ENCODE assay signal across 22 cellular contexts in genomic region chr7:155709453-155709852, GRCh38.
DNase-seq lines count a peak whose midpoint lies in the region; ATAC-seq, FAIRE-seq and TF ChIP-seq lines count a peak whose summit lies in the region.
"Had no signal": no experiment of that assay in that cellular context is flagged by ENCODE, and none has a peak within 500 bp of the region (broad histone marks: within the 10 kb centered on the region; RNA-seq: fewer than 3 reads in every experiment).

No MANE protein-coding gene starts in this region.

- H3K4me3 ChIP-seq in liver (ENCODE audit: low read depth in 1 of 3, low read length in 3 of 3), result no peak overlapping the region
- H3K4me3 ChIP-seq in HepG2 (replicated peaks in 1 of 3; ENCODE audit: insufficient read depth in 1 of 3, low read depth in 2 of 3, low read length in 3 of 3), result no peak overlapping the region
- peak overlapping the region; percentile 43 for H3K4me3 ChIP-seq in OCI-LY7 (ENCODE audit: low read depth, low read length, poor library complexity, severe bottlenecking)
- H3K4me3 ChIP-seq in gastrocnemius medialis, result no peak overlapping the region
- H3K4me3 ChIP-seq: ascending aorta, esophagus muscularis mucosa, lower lobe of right lung, spleen had no signal

- TF ChIP-seq POLR2A in HepG2 (IDR thresholded peaks at IDR 0.05; ENCODE audit: insufficient read depth in 1 of 2, low read depth in 2 of 2, low read length in 2 of 2), result no peak
- TF ChIP-seq POLR2A in gastrocnemius medialis (IDR thresholded peaks at IDR 0.05), result no peak

- H3K36me3 Mint-ChIP-seq in activated naive CD8-positive, alpha-beta T cell treated with anti-CD3 and anti-CD28 coated beads for 36 hours, result peaks cover 33% of the 10 kb centered on the region

- H3K4me3 Mint-ChIP-seq in activated naive CD8-positive, alpha-beta T cell treated with anti-CD3 and anti-CD28 coated beads for 36 hours, result no peak overlapping the region
- H3K4me3 Mint-ChIP-seq: activated naive CD4-positive, alpha-beta T cell treated with anti-CD3 and anti-CD28 coated beads, Interleukin-2, amount 10 ng/mL, durations not matched to agents 7 days and 5 days; T-helper 17 cell had no signal

- POLR2A ChIA-PET in HepG2 (lab: Yijun Ruan, JAX) (no interaction called here), OCI-LY7 (lab: Charles Lee) (interaction anchor here (0.8 to 5.1 kb wide), 6 partner anchors 8 to 61 kb away, joined by 4 to 37 read pairs (median 5); no protein-coding TSS in a partner anchor)

- no peak overlapping the region for H3K27ac Mint-ChIP-seq in activated naive CD8-positive, alpha-beta T cell treated with anti-CD3 and anti-CD28 coated beads for 36 hours
- H3K27ac Mint-ChIP-seq: activated naive CD4-positive, alpha-beta T cell treated with anti-CD3 and anti-CD28 coated beads, Interleukin-2, amount 10 ng/mL, durations not matched to agents 7 days and 5 days; T-helper 17 cell had no signal

- peaks cover 24% of the 10 kb centered on the region for H3K4me1 Mint-ChIP-seq in activated naive CD8-positive, alpha-beta T cell treated with anti-CD3 and anti-CD28 coated beads for 36 hours

- H4K20me1 ChIP-seq in HepG2 (ENCODE audit: insufficient read depth, low read length) (peaks cover 19% of the 10 kb centered on the region), OCI-LY7 (ENCODE audit: insufficient read depth, low read length) (peaks cover 17% of the 10 kb centered on the region)

- H3K9me3 ChIP-seq in liver (ENCODE audit: control insufficient read depth in 4 of 4, low read length in 3 of 4) (no peaks in the 10 kb centered on the region), HepG2 (ENCODE audit: low read length) (no peaks in the 10 kb centered on the region), OCI-LY7 (ENCODE audit: low read length) (no peaks in the 10 kb centered on the region), gastrocnemius medialis (no peaks in the 10 kb centered on the region)
- H3K9me3 ChIP-seq: ascending aorta, esophagus muscularis mucosa, lower lobe of right lung, spleen had no signal

- TF ChIP-seq RAD21 in liver (IDR thresholded peaks at IDR 0.05) (no peak), HepG2 (CRISPR knock-in tag; IDR thresholded peaks at IDR 0.05) (no peak)

- CTCF ChIA-PET in HepG2 (lab: Yijun Ruan, JAX; ENCODE audit: low intra/inter-chr PET ratio, low total read pairs), result no interaction called here
- CTCF ChIA-PET in OCI-LY7 (lab: Charles Lee; ENCODE audit: unreplicated experiment), result no interaction called here

- peaks cover 6 to 38% (median 31%) of the 10 kb centered on the region in 4 donors for H3K36me3 ChIP-seq in liver (ENCODE audit: control insufficient read depth in 4 of 4, insufficient read depth in 3 of 4, low read depth in 1 of 4, low read length in 3 of 4)
- peaks cover 30 to 96% of the 10 kb centered on the region in 2 experiments for H3K36me3 ChIP-seq in HepG2 (replicated peaks in 1 of 2; ENCODE audit: control insufficient read depth in 1 of 2, insufficient read depth in 2 of 2, low read length in 2 of 2)
- peaks cover 91% of the 10 kb centered on the region for H3K36me3 ChIP-seq in OCI-LY7 (ENCODE audit: insufficient read depth, low read length)
- H3K36me3 ChIP-seq in gastrocnemius medialis, result peaks cover 4 to 38% of the 10 kb centered on the region in 2 donors

- ATAC-seq in HepG2 (no peak), HG02981 (IDR thresholded peaks at IDR 0.05; ENCODE audit: unreplicated experiment) (peak; percentile 67), gastrocnemius medialis (no peak)
- ATAC-seq: lower lobe of right lung, T-helper 17 cell had no signal

- intact Hi-C loops in HepG2 (cut with micrococcal nuclease; ENCODE audit: unreplicated experiment) (no loop called here), OCI-LY7 (cut with micrococcal nuclease; ENCODE audit: unreplicated experiment) (no loop called here), gastrocnemius medialis (cut with DNase I; ENCODE audit: low total_unique reads) (loop anchor here (5.0 kb wide), 1 partner anchor 67 kb away; the partner anchor contains the start of gene RBM33)

- H3K4me2 ChIP-seq in HepG2 (ENCODE audit: low read depth, low read length), result no peak overlapping the region
- peak overlapping the region; percentile 84 for H3K4me2 ChIP-seq in OCI-LY7 (ENCODE audit: low read length)

- FAIRE-seq in HepG2 (lab: Jason Lieb, UNC), result no peak

- H3K27ac ChIP-seq in liver (ENCODE audit: low read depth in 1 of 2, low read length in 2 of 2) (no peak overlapping the region), HepG2 (ENCODE audit: extremely low read length, insufficient read depth, low read length) (no peak overlapping the region), OCI-LY7 (ENCODE audit: low read depth, low read length, poor library complexity, severe bottlenecking) (peak overlapping the region; percentile 88), gastrocnemius medialis (no peak overlapping the region)
- H3K27ac ChIP-seq: 22Rv1, ascending aorta, esophagus muscularis mucosa, lower lobe of right lung, WERI-Rb-1 had no signal

- in situ Hi-C loops in HepG2 (cut with HindIII; ENCODE audit: extremely low pct_ligation_motif_present, low pct_unique_long_range_greater_than_20kb), result no loop called here
- in situ Hi-C loops in gastrocnemius medialis (cut with MboI; ENCODE audit: low sequenced_read_pairs in 4 of 4), result no loop called here

- H3K9me2 ChIP-seq in OCI-LY7 (ENCODE audit: insufficient read depth, low read length), result no peaks in the 10 kb centered on the region

- TF ChIP-seq CTCF in liver (IDR thresholded peaks at IDR 0.05; ENCODE audit: low read depth, low read length, missing input control), result no peak
- no peak for TF ChIP-seq CTCF in HepG2 (CRISPR knock-in tag; IDR thresholded peaks at IDR 0.05)
- no peak for TF ChIP-seq CTCF in OCI-LY7 (conservative IDR thresholded peaks at IDR 0.05; ENCODE audit: low read length)
- TF ChIP-seq CTCF in gastrocnemius medialis (IDR thresholded peaks at IDR 0.05 in 4 of 5, conservative IDR thresholded peaks at IDR 0.05 in 1 of 5), result no peak

- H3K9me3 Mint-ChIP-seq in activated naive CD8-positive, alpha-beta T cell treated with anti-CD3 and anti-CD28 coated beads for 36 hours, result no peaks in the 10 kb centered on the region
- H3K9me3 Mint-ChIP-seq: activated naive CD4-positive, alpha-beta T cell treated with anti-CD3 and anti-CD28 coated beads, Interleukin-2, amount 10 ng/mL, durations not matched to agents 7 days and 5 days had no signal

- H3K9ac ChIP-seq in liver (ENCODE audit: low read depth in 1 of 2, low read length in 2 of 2) (no peak overlapping the region), HepG2 (ENCODE audit: insufficient read depth, low read depth, low read length) (no peak overlapping the region)

- H3K79me2 ChIP-seq in HepG2 (ENCODE audit: insufficient read depth, low read length) (peaks cover 28% of the 10 kb centered on the region), OCI-LY7 (ENCODE audit: insufficient read depth, low read depth, low read length) (peaks cover 61% of the 10 kb centered on the region; the same call in 1 of the 2 replicates)

- BruUV-seq in HepG2 (replicated peaks; lab: Mats Ljungman, UMichigan) (no TSS peak), OCI-LY7 (replicated peaks; lab: Mats Ljungman, UMichigan) (no TSS peak)

- no peaks in the 10 kb centered on the region for H3K27me3 Mint-ChIP-seq in activated naive CD8-positive, alpha-beta T cell treated with anti-CD3 and anti-CD28 coated beads for 36 hours
- H3K27me3 Mint-ChIP-seq: activated naive CD4-positive, alpha-beta T cell treated with anti-CD3 and anti-CD28 coated beads, Interleukin-2, amount 10 ng/mL, durations not matched to agents 7 days and 5 days; T-helper 17 cell had no signal

- DNase-seq in HepG2 (ENCODE audit: low spot score), result no peak
- DNase-seq in OCI-LY7 (ENCODE audit: low spot score), result no peak
- DNase-seq in DMS153 treated with DMSO at 0.1 percent for 48 hours (lab: John Stamatoyannopoulos, UW; ENCODE audit: unreplicated experiment), result no peak
- DNase-seq in gastrocnemius medialis, result no peak
- no peak for DNase-seq in DMS79 (lab: John Stamatoyannopoulos, UW)
- no peak for DNase-seq in activated naive CD8-positive, alpha-beta T cell treated with anti-CD3 and anti-CD28 coated beads for 36 hours
- DNase-seq: activated CD4-positive, alpha-beta T cell treated with anti-CD3 and anti-CD28 coated beads, Interleukin-2, amount 50 U/mL, for 48 hours; activated naive CD4-positive, alpha-beta T cell treated with anti-CD3 and anti-CD28 coated beads, Interleukin-2, amount 10 ng/mL, durations not matched to agents 7 days and 5 days; activated T-cell treated with anti-CD3 and anti-CD28 coated beads, Interleukin-2, amount 50 U/mL, for 1 hour; DMS53; effector CD4-positive, alpha-beta T cell; lower lobe of right lung; NCI-H1436; NCI-H748 treated with DMSO at 0.1 percent for 48 hours; spleen; T-helper 17 cell; WERI-Rb-1 had no signal

- H3K27me3 ChIP-seq in liver (ENCODE audit: control insufficient read depth in 4 of 4, insufficient read depth in 4 of 4, low read length in 3 of 4), result no peaks in the 10 kb centered on the region
- H3K27me3 ChIP-seq in HepG2 (ENCODE audit: control insufficient read depth in 1 of 2, insufficient read depth in 2 of 2, low read length in 2 of 2), result no peaks in the 10 kb centered on the region
- no peaks in the 10 kb centered on the region for H3K27me3 ChIP-seq in gastrocnemius medialis
- H3K27me3 ChIP-seq: ascending aorta, esophagus muscularis mucosa, spleen had no signal

- peaks cover 7 to 35% (median 16%) of the 10 kb centered on the region in 4 donors for H3K4me1 ChIP-seq in liver (ENCODE audit: control insufficient read depth in 4 of 4, insufficient read depth in 4 of 4, low read length in 3 of 4)
- peaks cover 16% of the 10 kb centered on the region for H3K4me1 ChIP-seq in HepG2 (ENCODE audit: insufficient read depth, low read length)
- H3K4me1 ChIP-seq in OCI-LY7 (ENCODE audit: insufficient read depth, low read length, poor library complexity, severe bottlenecking), result peaks cover 60% of the 10 kb centered on the region
- peaks cover 9 to 11% of the 10 kb centered on the region in 2 donors for H3K4me1 ChIP-seq in gastrocnemius medialis
- H3K4me1 ChIP-seq: ascending aorta had no signal

- no peak for TF ChIP-seq EP300 in HepG2 (IDR thresholded peaks at IDR 0.05; ENCODE audit: low read depth in 2 of 2, low read length in 2 of 2)
- TF ChIP-seq EP300 in HepG2 (CRISPR knock-in tag; IDR thresholded peaks at IDR 0.05; ENCODE audit: borderline replicate concordance), result no peak

- H2AFZ ChIP-seq in HepG2 (ENCODE audit: low read length), result no peak overlapping the region
- H2AFZ ChIP-seq in OCI-LY7 (ENCODE audit: low read length), result no peak overlapping the region

TF ChIP-seq in liver, 16 proteins besides CTCF, POLR2A, EP300 and RAD21 (continues in another document):
- TF ChIP-seq HNF4A (conservative IDR thresholded peaks at IDR 0.05) (peak in 1 of 2 donors; percentile 56), YY1 (IDR thresholded peaks at IDR 0.05) (peak; percentile 48), JUND (IDR thresholded peaks at IDR 0.05) (no peak), TAF1 (conservative IDR thresholded peaks at IDR 0.05) (no peak)

TF ChIP-seq in HepG2, 621 proteins besides CTCF, POLR2A, EP300 and RAD21 (continues in another document):
- TF ChIP-seq ELF1 (CRISPR knock-in tag; IDR thresholded peaks at IDR 0.05) (no peak), SRY (CRISPR knock-in tag; IDR thresholded peaks at IDR 0.05) (no peak), CAMTA2 (CRISPR knock-in tag; IDR thresholded peaks at IDR 0.05; ENCODE audit: borderline replicate concordance) (no peak), PCBP1 (IDR thresholded peaks at IDR 0.05; ENCODE audit: borderline replicate concordance, low read depth, low read length) (no peak), ZNF709 (CRISPR knock-in tag; IDR thresholded peaks at IDR 0.05) (no peak)
